18 cellular contexts compared by ENCODE assay signal in genomic region chr7:139887895-139888518, GRCh38. TPM values are rescaled to one million over a fixed set of nuclear protein-coding genes. Genes with fewer than 3 reads are reported as not detected.
A peak's percentile ranks its signal among the peaks of the same experiment; 100 is the strongest.
DNase-seq lines count a peak whose midpoint lies in the region; ATAC-seq and TF ChIP-seq lines count a peak whose summit lies in the region.
"Had no signal": no experiment of that assay in that cellular context is flagged by ENCODE, and none has a peak within 500 bp of the region (broad histone marks: within the 10 kb centered on the region; RNA-seq: fewer than 3 reads in every experiment).

No MANE protein-coding gene starts in this region.

- DNase-seq in HL-60 (ENCODE audit: low read depth in 1 of 2, low spot score in 1 of 2) (peak in 1 of 2 experiments; percentile 10), NOMO-1 treated with DMSO at 0.1 percent for 48 hours (lab: John Stamatoyannopoulos, UW; ENCODE audit: unreplicated experiment) (peak; percentile 76), globus pallidus (ENCODE audit: low spot score) (peak; percentile 36), nephron progenitor cell (no peak), NCI-H1092 treated with DMSO at 0.1 percent for 48 hours (lab: John Stamatoyannopoulos, UW) (no peak), cerebellar cortex (ENCODE audit: low spot score) (no peak), testis (no peak)
- DNase-seq: activated CD4-positive, alpha-beta T cell treated with anti-CD3 and anti-CD28 coated beads, Interleukin-2, amount 10 ng/mL, durations not matched to agents 7 days and 5 days; activated CD8-positive, alpha-beta memory T cell treated with anti-CD3 and anti-CD28 coated beads, Interleukin-2, amount 50 U/mL, for 4 hours; DMS79 treated with DMSO at 0.1 percent for 48 hours; GM23248; NCI-H226; RPMI8226; stimulated activated CD4-positive, alpha-beta T cell treated with anti-CD3 and anti-CD28 coated beads, Interleukin-4, amount 100 ng/mL, for 4 hours had no signal

- 61 to 72% methylated on average over 6 of the region's 6 CpGs for WGBS in testis, 2 donors

- H3K4me3 Mint-ChIP-seq in nephron progenitor cell = no peak overlapping the region
- H3K4me3 Mint-ChIP-seq: activated CD4-positive, alpha-beta T cell treated with anti-CD3 and anti-CD28 coated beads, Interleukin-2, amount 10 ng/mL, durations not matched to agents 7 days and 5 days had no signal

- no peak for TF ChIP-seq POLR2A in testis (IDR thresholded peaks at IDR 0.05)

- H3K27me3 Mint-ChIP-seq in nephron progenitor cell (ENCODE audit: low read depth, poor library complexity) = peaks cover 10% of the 10 kb centered on the region
- H3K27me3 Mint-ChIP-seq: activated CD4-positive, alpha-beta T cell treated with anti-CD3 and anti-CD28 coated beads, Interleukin-2, amount 10 ng/mL, durations not matched to agents 7 days and 5 days had no signal

- peaks cover 7% of the 10 kb centered on the region for H3K9me3 Mint-ChIP-seq in nephron progenitor cell
- H3K9me3 Mint-ChIP-seq: activated CD4-positive, alpha-beta T cell treated with anti-CD3 and anti-CD28 coated beads, Interleukin-2, amount 10 ng/mL, durations not matched to agents 7 days and 5 days had no signal

- H3K27me3 ChIP-seq in HL-60 (ENCODE audit: insufficient read depth, poor library complexity, severe bottlenecking) (no peaks in the 10 kb centered on the region), testis (no peaks in the 10 kb centered on the region)
- H3K27me3 ChIP-seq: adrenal gland had no signal

- no peak for ATAC-seq in HG02610 (IDR thresholded peaks at IDR 0.05; ENCODE audit: unreplicated experiment)

- peaks cover 4% of the 10 kb centered on the region for H3K36me3 Mint-ChIP-seq in nephron progenitor cell (ENCODE audit: low read depth)

- H3K4me3 ChIP-seq in HL-60 (replicated peaks; ENCODE audit: insufficient read depth, low read length) (no peak overlapping the region), testis (no peak overlapping the region)
- H3K4me3 ChIP-seq: adrenal gland, GM23248 had no signal

- TF ChIP-seq CTCF in HL-60 (IDR thresholded peaks at IDR 0.05; ENCODE audit: insufficient read depth, low read length) (no peak), nephron progenitor cell (IDR thresholded peaks at IDR 0.05) (no peak), testis (IDR thresholded peaks at IDR 0.05) (no peak)

- no peaks in the 10 kb centered on the region for H3K36me3 ChIP-seq in testis (ENCODE audit: low read depth, missing control alignments)
- H3K36me3 ChIP-seq: adrenal gland had no signal

- H3K27ac ChIP-seq in HL-60 (replicated peaks) = 0 out of 2 replicates have a peak overlapping the region, but pooled peaks have one; percentile 17
- H3K27ac ChIP-seq in testis = no peak overlapping the region
- H3K27ac ChIP-seq: GM23248, VCaP had no signal

- peaks cover 15% of the 10 kb centered on the region for H3K4me1 Mint-ChIP-seq in nephron progenitor cell
- H3K4me1 Mint-ChIP-seq: activated CD4-positive, alpha-beta T cell treated with anti-CD3 and anti-CD28 coated beads, Interleukin-2, amount 10 ng/mL, durations not matched to agents 7 days and 5 days had no signal

- H3K27ac Mint-ChIP-seq in nephron progenitor cell = peak overlapping the region; percentile 89
- H3K27ac Mint-ChIP-seq: activated CD4-positive, alpha-beta T cell treated with anti-CD3 and anti-CD28 coated beads, Interleukin-2, amount 10 ng/mL, durations not matched to agents 7 days and 5 days had no signal

- intact Hi-C loops in testis (cut with DNase I; ENCODE audit: low total_unique reads) = no loop called here

- H3K4me1 ChIP-seq in testis = no peaks in the 10 kb centered on the region
- H3K4me1 ChIP-seq: adrenal gland had no signal

- no peaks in the 10 kb centered on the region for H3K9me3 ChIP-seq in testis
- H3K9me3 ChIP-seq: adrenal gland had no signal

RNA-seq across cellular contexts. Expression of gene TBXAS1, which starts 58.9 kb away (rescaled TPM):
- 1 to 10 TPM; 5.2 to 5.7 TPM for total RNA-seq in testis
- 4.9 TPM for polyA plus RNA-seq in testis (ENCODE audit: insufficient read depth, low read depth, low replicate concordance)
- total RNA-seq: fibroblast of villous mesenchyme, GM23248 had no signal

Comparison
In these comparisons a context has a peak if more than half of its experiments do, and no peak if none do; other contexts are left out.
1. DNase-seq: peak in NOMO-1 treated with DMSO at 0.1 percent for 48 hours (single experiment) and globus pallidus (single experiment); none in nephron progenitor cell (single experiment), NCI-H1092 treated with DMSO at 0.1 percent for 48 hours (single experiment), cerebellar cortex (single experiment) and testis (single experiment).